16 cellular contexts compared by ENCODE assay signal in the genomic region with DNA sequence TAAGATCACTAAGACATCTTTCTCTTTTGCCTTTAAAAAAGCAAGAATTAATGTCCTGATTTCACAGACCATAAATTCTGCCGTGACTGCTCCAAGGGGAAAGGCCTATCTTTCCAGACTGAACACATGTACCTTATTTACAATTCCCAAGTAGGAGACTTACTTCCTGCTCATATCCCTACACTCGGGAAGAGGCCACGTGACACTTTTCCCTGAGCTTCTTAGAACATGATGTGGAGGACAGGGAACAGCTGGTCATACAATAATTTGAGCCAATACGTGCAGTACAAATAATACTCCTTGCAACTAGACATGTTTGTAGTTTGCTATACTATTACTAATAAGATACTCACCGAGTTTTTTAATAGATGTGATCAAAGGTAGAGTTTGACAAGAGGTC.
"Had no signal": no experiment of that assay in that cellular context is flagged by ENCODE, and none has a peak within 500 bp of the region (broad histone marks: within the 10 kb centered on the region; RNA-seq: fewer than 3 reads in every experiment).

No MANE protein-coding gene starts in this region.

- H3K9me3 ChIP-seq: psoas muscle had no signal

- H3K4me2 ChIP-seq: smooth muscle cell had no signal

- H3K4me3 ChIP-seq: lung, psoas muscle, smooth muscle cell had no signal

- H3K4me1 ChIP-seq: psoas muscle had no signal

- DNase-seq: activated CD4-positive, alpha-beta T cell treated with anti-CD3 and anti-CD28 coated beads, Interleukin-2, amount 10 ng/mL, durations not matched to agents 7 days and 5 days; activated CD4-positive, CD25-positive, alpha-beta regulatory T cell; activated CD8-positive, alpha-beta memory T cell treated with anti-CD3 and anti-CD28 coated beads for 24 hours; activated naive CD4-positive, alpha-beta T cell treated with anti-CD3 and anti-CD28 coated beads for 36 hours; activated T-cell treated with anti-CD3 and anti-CD28 coated beads for 4 hours; effector memory CD8-positive, alpha-beta T cell; hypothalamus; kidney glomerular epithelial cell; psoas muscle; trophoblast cell had no signal

- H3K27ac ChIP-seq: epithelial cell of prostate, psoas muscle had no signal

- ATAC-seq: activated T-helper 17 cell treated with anti-CD3 and anti-CD28 coated beads, Interleukin-2, amount 50 U/mL, for 72 hours; effector memory CD8-positive, alpha-beta T cell; natural killer cell treated with Interleukin-12 subunit alpha and Interleukin-12 subunit beta and Interleukin-15 and Interleukin-18, amount 100 ng/mL, for 72 hours; stimulated activated effector memory CD8-positive, alpha-beta T cell treated with anti-CD3 and anti-CD28 coated beads, Interleukin-12 subunit alpha, Interleukin-12 subunit beta, amount 100 ng/mL, for 72 hours had no signal
